26 cellular contexts compared by ENCODE assay signal in genomic region chr17:9810100-9810949, GRCh38. TPM values are rescaled to one million over a fixed set of nuclear protein-coding genes. Genes with fewer than 3 reads are reported as not detected.
"Had no signal": no experiment of that assay in that cellular context is flagged by ENCODE, and none has a peak within 500 bp of the region (broad histone marks: within the 10 kb centered on the region; RNA-seq: fewer than 3 reads in every experiment).

No MANE protein-coding gene starts in this region.

- H3K4me1 ChIP-seq: colonic mucosa, left lung, parathyroid adenoma, prostate gland, transverse colon had no signal

- H3K4me3 ChIP-seq: colonic mucosa, left lung, prostate gland, thoracic aorta, transverse colon had no signal

- DNase-seq: colonic mucosa; effector CD4-positive, alpha-beta T cell; foreskin melanocyte; islet precursor cell; left lung; mesendoderm; naive B cell; nephron progenitor cell; stimulated activated CD4-positive, alpha-beta T cell treated with anti-CD3 and anti-CD28 coated beads, Interleukin-2, amount 100 ng/mL, for 24 hours; stimulated activated CD4-positive, alpha-beta T cell treated with anti-CD3 and anti-CD28 coated beads, Interleukin-4, amount 100 ng/mL, for 4 hours; stimulated activated naive B cell treated with anti-CD40 and anti-IgM and Interleukin-4, amounts not matched to agents 10 μg/mL and 1 μg/mL and 100 μg/mL, for 72 hours; stimulated activated naive CD8-positive, alpha-beta T cell treated with anti-CD3 and anti-CD28 coated beads, Interleukin-15, amount 100 ng/mL, for 72 hours; transverse colon had no signal

- H3K4me1 Mint-ChIP-seq: naive B cell; stimulated activated naive B cell treated with anti-CD40 and anti-IgM and Interleukin-4, amounts not matched to agents 10 μg/mL and 1 μg/mL and 100 μg/mL, for 72 hours; stimulated activated naive CD8-positive, alpha-beta T cell treated with anti-CD3 and anti-CD28 coated beads, Interleukin-15, amount 100 ng/mL, for 72 hours had no signal

- H3K27ac Mint-ChIP-seq: naive B cell; nephron progenitor cell; stimulated activated naive B cell treated with anti-CD40 and anti-IgM and Interleukin-4, amounts not matched to agents 10 μg/mL and 1 μg/mL and 100 μg/mL, for 72 hours; stimulated activated naive CD8-positive, alpha-beta T cell treated with anti-CD3 and anti-CD28 coated beads, Interleukin-15, amount 100 ng/mL, for 72 hours had no signal

- H3K9me3 ChIP-seq: colonic mucosa, left lung, prostate gland, thoracic aorta, transverse colon had no signal

- H3K27me3 ChIP-seq: colonic mucosa, transverse colon had no signal

- H3K36me3 Mint-ChIP-seq: naive B cell; stimulated activated naive B cell treated with anti-CD40 and anti-IgM and Interleukin-4, amounts not matched to agents 10 μg/mL and 1 μg/mL and 100 μg/mL, for 72 hours had no signal

- H3K79me2 ChIP-seq: parathyroid adenoma had no signal

- H3K4me3 Mint-ChIP-seq: naive B cell; nephron progenitor cell; stimulated activated naive B cell treated with anti-CD40 and anti-IgM and Interleukin-4, amounts not matched to agents 10 μg/mL and 1 μg/mL and 100 μg/mL, for 72 hours; stimulated activated naive CD8-positive, alpha-beta T cell treated with anti-CD3 and anti-CD28 coated beads, Interleukin-15, amount 100 ng/mL, for 72 hours had no signal

- H2AFZ ChIP-seq: parathyroid adenoma had no signal

- ATAC-seq: left lung; sciatic nerve; stimulated activated naive B cell treated with anti-CD40 and anti-IgM and Interleukin-4, amounts not matched to agents 10 μg/mL and 1 μg/mL and 100 μg/mL, for 72 hours; stimulated activated naive CD8-positive, alpha-beta T cell treated with anti-CD3 and anti-CD28 coated beads, Interleukin-15, amount 100 ng/mL, for 72 hours had no signal

- H3K27ac ChIP-seq: colonic mucosa, left lung, parathyroid adenoma, prostate gland, thoracic aorta, transverse colon had no signal

- H3K9me3 Mint-ChIP-seq: stimulated activated naive CD8-positive, alpha-beta T cell treated with anti-CD3 and anti-CD28 coated beads, Interleukin-15, amount 100 ng/mL, for 72 hours had no signal

- H3K36me3 ChIP-seq: colonic mucosa, left lung, prostate gland, thoracic aorta, transverse colon had no signal

- H3K27me3 Mint-ChIP-seq: stimulated activated naive CD8-positive, alpha-beta T cell treated with anti-CD3 and anti-CD28 coated beads, Interleukin-15, amount 100 ng/mL, for 72 hours had no signal

RNA-seq across cellular contexts. Expression of gene GSG1L2, which starts 11.6 kb away (rescaled TPM):
- total RNA-seq: cerebellum, colonic mucosa, dermis microvascular lymphatic vessel endothelial cell, left lung, lung microvascular endothelial cell, omental fat pad, prostate gland, renal cortical epithelial cell, sciatic nerve, skeletal muscle tissue, subcutaneous adipose tissue, thoracic aorta, transverse colon, ureter had no signal
- polyA plus RNA-seq: esophagus had no signal

RNA-seq across cellular contexts. Expression of gene GLP2R, which starts 15.4 kb away (rescaled TPM):
- total RNA-seq: dermis microvascular lymphatic vessel endothelial cell, skeletal muscle tissue had no signal

RNA-seq across cellular contexts. Expression of gene DHRS7C, which starts 18.9 kb away (rescaled TPM):
- total RNA-seq: cerebellum, dermis microvascular lymphatic vessel endothelial cell, left lung, lung microvascular endothelial cell, omental fat pad, prostate gland, renal cortical epithelial cell, sciatic nerve, subcutaneous adipose tissue, thoracic aorta, transverse colon, ureter had no signal
